ENCODE assay signal across 13 cellular contexts in the genomic region with DNA sequence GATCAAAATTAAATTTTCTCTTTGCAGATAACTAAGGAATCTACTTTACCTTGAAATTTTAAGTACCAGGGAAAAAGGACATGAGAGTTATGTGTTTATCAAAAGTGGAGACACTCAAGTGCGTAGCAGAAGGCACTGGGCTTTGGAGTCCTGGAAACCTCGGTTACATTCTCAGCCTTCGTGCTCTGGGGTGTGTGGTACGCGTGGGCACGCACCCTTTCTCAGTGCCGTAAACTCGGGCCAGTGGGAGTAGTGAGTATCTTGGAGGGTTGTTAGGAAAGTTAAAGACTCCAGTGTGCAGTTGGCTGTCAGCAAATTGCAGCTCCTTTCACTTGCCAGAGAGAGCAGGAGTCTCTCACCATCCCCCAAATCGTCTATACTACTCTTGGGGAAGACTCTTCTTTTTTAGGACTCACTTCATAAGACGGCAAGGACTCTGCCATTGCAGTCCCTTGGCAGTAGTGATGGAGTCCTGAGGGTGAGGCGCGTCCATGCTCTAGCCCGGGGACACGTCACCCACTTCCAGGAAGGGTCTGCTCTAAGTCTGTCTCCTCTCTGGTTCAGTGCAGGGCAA.
DNase-seq lines count a peak whose midpoint lies in the region; ATAC-seq and TF ChIP-seq lines count a peak whose summit lies in the region.
"Had no signal": no experiment of that assay in that cellular context is flagged by ENCODE, and none has a peak within 500 bp of the region (broad histone marks: within the 10 kb centered on the region; RNA-seq: fewer than 3 reads in every experiment).

No MANE protein-coding gene starts in this region.

- no peak overlapping the region for H3K4me3 Mint-ChIP-seq in T-helper 2 cell treated with Interferon-gamma antibody and Interleukin-4, amounts not matched to agents 5 μg/mL and 100 μg/mL, for 36 hours
- no peak overlapping the region for H3K4me3 Mint-ChIP-seq in activated B cell treated with CpG ODN at 0.5 μM for 24 hours

- no peaks in the 10 kb centered on the region for H3K79me2 ChIP-seq in fibroblast of lung (ENCODE audit: control insufficient read depth, insufficient read depth, low read length)

- TF ChIP-seq CTCF in activated B cell treated with CpG ODN at 0.5 μM for 24 hours (IDR thresholded peaks at IDR 0.05) (no peak), fibroblast of lung (conservative IDR thresholded peaks at IDR 0.05 in 1 of 2, IDR thresholded peaks at IDR 0.05 in 1 of 2; ENCODE audit: low read depth in 1 of 2, low read length in 2 of 2) (no peak), psoas muscle (IDR thresholded peaks at IDR 0.05) (no peak)

- no peaks in the 10 kb centered on the region for H4K20me1 ChIP-seq in fibroblast of lung (ENCODE audit: control insufficient read depth, extremely low read depth, insufficient read depth, low read length)

- peak overlapping the region; percentile 20 for H3K27ac Mint-ChIP-seq in T-helper 2 cell treated with Interferon-gamma antibody and Interleukin-4, amounts not matched to agents 5 μg/mL and 100 μg/mL, for 36 hours
- peak overlapping the region; percentile 68 for H3K27ac Mint-ChIP-seq in activated B cell treated with CpG ODN at 0.5 μM for 24 hours

- no peaks in the 10 kb centered on the region for H3K9me3 Mint-ChIP-seq in T-helper 2 cell treated with Interferon-gamma antibody and Interleukin-4, amounts not matched to agents 5 μg/mL and 100 μg/mL, for 36 hours
- H3K9me3 Mint-ChIP-seq in activated B cell treated with CpG ODN at 0.5 μM for 24 hours: no peaks in the 10 kb centered on the region

- CTCF ChIA-PET in activated B cell treated with CpG ODN at 0.5 μM for 24 hours (lab: Charles Lee): no interaction called here

- no peak for DNase-seq in T-helper 2 cell treated with Interferon-gamma antibody and Interleukin-4, amounts not matched to agents 5 μg/mL and 100 μg/mL, for 36 hours (ENCODE audit: low spot score)
- DNase-seq in T-helper 2 cell: no peak
- no peak for DNase-seq in activated B cell treated with CpG ODN at 0.5 μM for 24 hours
- DNase-seq in fibroblast of lung (ENCODE audit: low read depth in 2 of 2): no peak
- DNase-seq in psoas muscle: no peak
- DNase-seq in effector CD8-positive, alpha-beta T cell (lab: John Stamatoyannopoulos, UW): no peak
- DNase-seq: 8988T, NCI-H1436, NCI-H526 treated with DMSO at 0.1 percent for 48 hours had no signal

- H3K27me3 ChIP-seq in fibroblast of lung (ENCODE audit: control insufficient read depth, insufficient read depth, low read length) (no peaks in the 10 kb centered on the region), psoas muscle (ENCODE audit: insufficient read depth in 3 of 3, low read length in 2 of 3) (no peaks in the 10 kb centered on the region)
- H3K27me3 ChIP-seq: upper lobe of left lung had no signal

- peak overlapping the region; percentile 71 for H3K4me2 ChIP-seq in fibroblast of lung (ENCODE audit: extremely low read depth, insufficient read depth, low read length)

- H3K36me3 Mint-ChIP-seq in T-helper 2 cell treated with Interferon-gamma antibody and Interleukin-4, amounts not matched to agents 5 μg/mL and 100 μg/mL, for 36 hours (ENCODE audit: low read depth): peaks cover 4% of the 10 kb centered on the region
- H3K36me3 Mint-ChIP-seq in activated B cell treated with CpG ODN at 0.5 μM for 24 hours (ENCODE audit: low read depth): peaks cover 76% of the 10 kb centered on the region

- H3K9me3 ChIP-seq in fibroblast of lung (ENCODE audit: control insufficient read depth, insufficient read depth, low read depth, low read length): no peaks in the 10 kb centered on the region
- no peaks in the 10 kb centered on the region for H3K9me3 ChIP-seq in psoas muscle
- H3K9me3 ChIP-seq: upper lobe of left lung had no signal

- peak overlapping the region; percentile 93 for H3K27ac ChIP-seq in fibroblast of lung (ENCODE audit: insufficient read depth, low read length)
- peak overlapping the region; percentile 41 for H3K27ac ChIP-seq in psoas muscle

- H3K4me1 ChIP-seq in fibroblast of lung (ENCODE audit: control insufficient read depth, extremely low read depth, insufficient read depth, low read length): peaks cover 26% of the 10 kb centered on the region
- H3K4me1 ChIP-seq in psoas muscle: peaks cover 23% of the 10 kb centered on the region

- H3K27me3 Mint-ChIP-seq in T-helper 2 cell treated with Interferon-gamma antibody and Interleukin-4, amounts not matched to agents 5 μg/mL and 100 μg/mL, for 36 hours (ENCODE audit: low read depth): no peaks in the 10 kb centered on the region
- no peaks in the 10 kb centered on the region for H3K27me3 Mint-ChIP-seq in activated B cell treated with CpG ODN at 0.5 μM for 24 hours

- H3K4me3 ChIP-seq in fibroblast of lung (replicated peaks in 1 of 4; ENCODE audit: control extremely low read depth in 1 of 4, insufficient read depth in 1 of 4, low read depth in 3 of 4, low read length in 4 of 4): no peak overlapping the region
- no peak overlapping the region for H3K4me3 ChIP-seq in psoas muscle
- H3K4me3 ChIP-seq: upper lobe of left lung had no signal

- intact Hi-C loops in activated B cell treated with CpG ODN at 0.5 μM for 24 hours (cut with micrococcal nuclease) (no loop called here), psoas muscle (cut with DNase I) (loop anchor here in 1 of 2 donors (5.0 kb wide), 1 partner anchor 48 kb away; no protein-coding TSS in a partner anchor)

- 95 to 97% (median 95%) methylated on average over 14 of the region's 14 CpGs for WGBS in psoas muscle, 3 donors

- H3K36me3 ChIP-seq in fibroblast of lung (ENCODE audit: control insufficient read depth, insufficient read depth, low read length) (no peaks in the 10 kb centered on the region), psoas muscle (ENCODE audit: insufficient read depth in 1 of 2, low read depth in 1 of 2) (no peaks in the 10 kb centered on the region)
- H3K36me3 ChIP-seq: upper lobe of left lung had no signal

- H3K4me1 Mint-ChIP-seq in T-helper 2 cell treated with Interferon-gamma antibody and Interleukin-4, amounts not matched to agents 5 μg/mL and 100 μg/mL, for 36 hours (ENCODE audit: low read depth): peaks cover 14% of the 10 kb centered on the region
- peaks cover 15% of the 10 kb centered on the region for H3K4me1 Mint-ChIP-seq in activated B cell treated with CpG ODN at 0.5 μM for 24 hours

- ATAC-seq in activated B cell treated with CpG ODN at 0.5 μM for 24 hours (ENCODE audit: low read depth) (no peak), psoas muscle (no peak), HG02840 (IDR thresholded peaks at IDR 0.05; ENCODE audit: low FRiP score, unreplicated experiment) (no peak), GM21529 (IDR thresholded peaks at IDR 0.05; ENCODE audit: unreplicated experiment) (no peak)
- ATAC-seq: left lobe of liver had no signal

- H3K9ac ChIP-seq in fibroblast of lung (ENCODE audit: insufficient read depth, low read length): no peak overlapping the region

- H2AFZ ChIP-seq in fibroblast of lung (ENCODE audit: low read length): no peak overlapping the region

- POLR2A ChIA-PET in activated B cell treated with CpG ODN at 0.5 μM for 24 hours (lab: Charles Lee): no interaction called here
